Comparison of ENCODE assay signal across 20 cellular contexts in genomic region chr5:55918097-55919035, GRCh38.
DNase-seq lines count a peak whose midpoint lies in the region; ATAC-seq and TF ChIP-seq lines count a peak whose summit lies in the region.
"Had no signal": no experiment of that assay in that cellular context is flagged by ENCODE, and none has a peak within 500 bp of the region (broad histone marks: within the 10 kb centered on the region; RNA-seq: fewer than 3 reads in every experiment).

No MANE protein-coding gene starts in this region.

- intact Hi-C loops in activated CD4-positive, alpha-beta memory T cell treated with anti-CD3 and anti-CD28 coated beads for 36 hours (cut with micrococcal nuclease) = loop anchor here (5.0 kb wide), 1 partner anchor 51 kb away; no protein-coding TSS in a partner anchor
- intact Hi-C loops in HCT116 (cut with micrococcal nuclease) (no loop called here), PC-3 (cut with micrococcal nuclease) (no loop called here)

- TF ChIP-seq CTCF in HCT116 (IDR thresholded peaks at IDR 0.05 in 2 of 3, conservative IDR thresholded peaks at IDR 0.05 in 1 of 3; ENCODE audit: borderline replicate concordance in 1 of 3, insufficient read depth in 1 of 3, low read depth in 2 of 3, low read length in 2 of 3) (no peak), endodermal cell (conservative IDR thresholded peaks at IDR 0.05) (peak; percentile 33), MM.1S (IDR thresholded peaks at IDR 0.05; ENCODE audit: low read length) (no peak), PC-3 (conservative IDR thresholded peaks at IDR 0.05; ENCODE audit: low read depth, low read length) (no peak)

- no peaks in the 10 kb centered on the region for H3K27me3 Mint-ChIP-seq in activated CD4-positive, alpha-beta memory T cell treated with anti-CD3 and anti-CD28 coated beads for 36 hours
- no peaks in the 10 kb centered on the region for H3K27me3 Mint-ChIP-seq in activated CD4-positive, alpha-beta memory T cell treated with anti-CD3 and anti-CD28 coated beads, Interleukin-2, amount 10 ng/mL, durations not matched to agents 7 days and 5 days
- H3K27me3 Mint-ChIP-seq in endodermal cell (ENCODE audit: insufficient read depth) = no peaks in the 10 kb centered on the region

- H3K79me2 ChIP-seq in HCT116 (ENCODE audit: insufficient read depth, low read length) = no peaks in the 10 kb centered on the region
- H3K79me2 ChIP-seq in MM.1S (ENCODE audit: low read length) = no peaks in the 10 kb centered on the region
- no peaks in the 10 kb centered on the region for H3K79me2 ChIP-seq in PC-3 (ENCODE audit: low read length)

- no peak overlapping the region for H3K4me3 Mint-ChIP-seq in activated CD4-positive, alpha-beta memory T cell treated with anti-CD3 and anti-CD28 coated beads for 36 hours
- H3K4me3 Mint-ChIP-seq in activated CD4-positive, alpha-beta memory T cell treated with anti-CD3 and anti-CD28 coated beads, Interleukin-2, amount 10 ng/mL, durations not matched to agents 7 days and 5 days = no peak overlapping the region
- no peak overlapping the region for H3K4me3 Mint-ChIP-seq in endodermal cell
- H3K4me3 Mint-ChIP-seq: HFFc6; IgD-negative memory B cell; immature natural killer cell; T-helper 1 cell treated with Interleukin-12 subunit alpha and Interleukin-12 subunit beta and Interleukin-4 antibody, amounts not matched to agents 30 μg/mL and 1 μg/mL, for 36 hours had no signal

- H4K8ac ChIP-seq in neuronal stem cell (ENCODE audit: low read depth, low read length) = no peak overlapping the region

- no peak overlapping the region for H3K4ac ChIP-seq in neuronal stem cell (ENCODE audit: low read length)

- H2AFZ ChIP-seq in HCT116 (ENCODE audit: low read depth, low read length, poor library complexity, severe bottlenecking) (no peak overlapping the region), neuronal stem cell (ENCODE audit: low read length) (no peak overlapping the region), MM.1S (ENCODE audit: low read length) (no peak overlapping the region), PC-3 (ENCODE audit: low read length) (no peak overlapping the region)

- H3K4me3 ChIP-seq in HCT116 (replicated peaks in 1 of 2; ENCODE audit: low read depth in 1 of 2, low read length in 2 of 2) = no peak overlapping the region
- H3K4me3 ChIP-seq in endodermal cell (ENCODE audit: low read length) = no peak overlapping the region
- no peak overlapping the region for H3K4me3 ChIP-seq in neuronal stem cell (ENCODE audit: low read length in 2 of 2)
- no peak overlapping the region for H3K4me3 ChIP-seq in MM.1S (ENCODE audit: low read length)
- no peak overlapping the region for H3K4me3 ChIP-seq in PC-3 (ENCODE audit: low read length)
- H3K4me3 ChIP-seq: skin epidermis had no signal

- H2BK5ac ChIP-seq in neuronal stem cell (ENCODE audit: low read length) = peak overlapping the region; percentile 32

- H3K4me2 ChIP-seq in HCT116 (ENCODE audit: low read length) = no peak overlapping the region
- no peak overlapping the region for H3K4me2 ChIP-seq in neuronal stem cell (ENCODE audit: insufficient read depth, low read length, poor library complexity, severe bottlenecking)
- no peak overlapping the region for H3K4me2 ChIP-seq in MM.1S (ENCODE audit: low read depth, low read length)
- no peak overlapping the region for H3K4me2 ChIP-seq in PC-3 (ENCODE audit: low read length)

- no peaks in the 10 kb centered on the region for H3K36me3 ChIP-seq in HCT116 (ENCODE audit: control insufficient read depth in 1 of 2, insufficient read depth in 2 of 2, low read length in 2 of 2)
- no peaks in the 10 kb centered on the region for H3K36me3 ChIP-seq in endodermal cell (ENCODE audit: control insufficient read depth, insufficient read depth, low read length)
- no peaks in the 10 kb centered on the region for H3K36me3 ChIP-seq in neuronal stem cell (replicated peaks in 1 of 2; ENCODE audit: control insufficient read depth in 2 of 2, insufficient read depth in 2 of 2, low read length in 2 of 2)
- no peaks in the 10 kb centered on the region for H3K36me3 ChIP-seq in MM.1S (replicated peaks; ENCODE audit: insufficient read depth, low read length)
- no peaks in the 10 kb centered on the region for H3K36me3 ChIP-seq in PC-3 (ENCODE audit: low read depth, low read length)

- RAD21 ChIA-PET in HCT116 (lab: Charles Lee; ENCODE audit: low non-redundant PET in 1 of 2, low total read pairs in 2 of 2, uncharacterized antibody in 2 of 2, unreplicated experiment in 2 of 2) = no interaction called here

- H3K23ac ChIP-seq in neuronal stem cell (ENCODE audit: low read depth, low read length, poor library complexity) = no peak overlapping the region

- no peak for TF ChIP-seq POLR2A in HCT116 (IDR thresholded peaks at IDR 0.05; ENCODE audit: borderline replicate concordance, extremely low read depth, insufficient read depth, insufficient read length)

- no peak overlapping the region for H2BK15ac ChIP-seq in neuronal stem cell (ENCODE audit: low read length)

- TF ChIP-seq RAD21 in HCT116 (IDR thresholded peaks at IDR 0.05; ENCODE audit: low read depth) = no peak

- H3K14ac ChIP-seq in neuronal stem cell (ENCODE audit: low read length) = no peak overlapping the region

- H3K36me3 Mint-ChIP-seq in activated CD4-positive, alpha-beta memory T cell treated with anti-CD3 and anti-CD28 coated beads for 36 hours = no peaks in the 10 kb centered on the region
- H3K36me3 Mint-ChIP-seq in activated CD4-positive, alpha-beta memory T cell treated with anti-CD3 and anti-CD28 coated beads, Interleukin-2, amount 10 ng/mL, durations not matched to agents 7 days and 5 days (ENCODE audit: low read depth) = no peaks in the 10 kb centered on the region
- no peaks in the 10 kb centered on the region for H3K36me3 Mint-ChIP-seq in endodermal cell (ENCODE audit: low read depth)
- H3K36me3 Mint-ChIP-seq: IgD-negative memory B cell had no signal

- H3K27ac ChIP-seq in HCT116 (ENCODE audit: low read depth, low read length) (no peak overlapping the region), endodermal cell (ENCODE audit: low read depth, low read length) (no peak overlapping the region), neuronal stem cell (replicated peaks; ENCODE audit: low read length) (no peak overlapping the region), MM.1S (ENCODE audit: low read length) (no peak overlapping the region), PC-3 (ENCODE audit: low read length) (no peak overlapping the region)
- H3K27ac ChIP-seq: skin epidermis had no signal

- H3K9me2 ChIP-seq in HCT116 (ENCODE audit: insufficient read depth) (no peaks in the 10 kb centered on the region), MM.1S (replicated peaks; ENCODE audit: insufficient read depth, low read length) (no peaks in the 10 kb centered on the region), PC-3 (replicated peaks; ENCODE audit: low read length) (no peaks in the 10 kb centered on the region)

- H4K20me1 ChIP-seq in HCT116 (ENCODE audit: insufficient read depth) (no peaks in the 10 kb centered on the region), MM.1S (ENCODE audit: insufficient read depth, low read length) (no peaks in the 10 kb centered on the region), PC-3 (ENCODE audit: low read length) (no peaks in the 10 kb centered on the region)

- no peaks in the 10 kb centered on the region for H3F3A ChIP-seq in MM.1S (ENCODE audit: insufficient read depth, low read length)
- no peaks in the 10 kb centered on the region for H3F3A ChIP-seq in PC-3 (ENCODE audit: low read length, unreplicated experiment)

- peaks cover 22% of the 10 kb centered on the region for H3K4me1 Mint-ChIP-seq in activated CD4-positive, alpha-beta memory T cell treated with anti-CD3 and anti-CD28 coated beads for 36 hours (ENCODE audit: low read depth)
- peaks cover 27% of the 10 kb centered on the region for H3K4me1 Mint-ChIP-seq in activated CD4-positive, alpha-beta memory T cell treated with anti-CD3 and anti-CD28 coated beads, Interleukin-2, amount 10 ng/mL, durations not matched to agents 7 days and 5 days
- H3K4me1 Mint-ChIP-seq in endodermal cell = peaks cover 9% of the 10 kb centered on the region

- H3K4me1 ChIP-seq in HCT116 (ENCODE audit: control insufficient read depth in 1 of 2, insufficient read depth in 2 of 2, low read length in 2 of 2) (0 out of 4 replicates have a peak, but pooled peaks cover 0 to 3% of the 10 kb centered on the region in 2 experiments), endodermal cell (ENCODE audit: control insufficient read depth, insufficient read depth, low read length) (peaks cover 5% of the 10 kb centered on the region), neuronal stem cell (ENCODE audit: control insufficient read depth in 2 of 2, insufficient read depth in 1 of 2, low read depth in 1 of 2, low read length in 2 of 2) (peaks cover 9 to 11% of the 10 kb centered on the region in 2 donors), MM.1S (ENCODE audit: low read length) (peaks cover 13% of the 10 kb centered on the region), PC-3 (ENCODE audit: insufficient read depth, low read length) (peaks cover 11% of the 10 kb centered on the region; the same call in 1 of the 2 replicates)

- no peaks in the 10 kb centered on the region for H3K27me3 ChIP-seq in HCT116 (ENCODE audit: insufficient read depth, low read length)
- H3K27me3 ChIP-seq in endodermal cell (ENCODE audit: control insufficient read depth, insufficient read depth, low read length, poor library complexity, severe bottlenecking) = no peaks in the 10 kb centered on the region
- peaks cover 0 to 7% (median 0%) of the 10 kb centered on the region in 3 experiments for H3K27me3 ChIP-seq in neuronal stem cell (ENCODE audit: control insufficient read depth in 3 of 3, insufficient read depth in 3 of 3, low read depth in 1 of 3, low read length in 3 of 3)
- H3K27me3 ChIP-seq in MM.1S (replicated peaks; ENCODE audit: insufficient read depth, low read length) = no peaks in the 10 kb centered on the region
- no peaks in the 10 kb centered on the region for H3K27me3 ChIP-seq in PC-3 (ENCODE audit: low read length)

- H3K9me3 ChIP-seq in HCT116 (ENCODE audit: control insufficient read depth in 1 of 2, insufficient read depth in 1 of 2, low read depth in 1 of 2, low read length in 2 of 2) = no peaks in the 10 kb centered on the region
- no peaks in the 10 kb centered on the region for H3K9me3 ChIP-seq in endodermal cell (ENCODE audit: control insufficient read depth, low read length)
- no peaks in the 10 kb centered on the region for H3K9me3 ChIP-seq in neuronal stem cell (replicated peaks in 1 of 2; ENCODE audit: control insufficient read depth in 2 of 2, insufficient read depth in 1 of 2, low read depth in 1 of 2, low read length in 2 of 2)
- H3K9me3 ChIP-seq in MM.1S (replicated peaks; ENCODE audit: insufficient read depth, low read length) = no peaks in the 10 kb centered on the region
- H3K9me3 ChIP-seq in PC-3 (ENCODE audit: low read length) = no peaks in the 10 kb centered on the region

- DNase-seq in activated CD4-positive, alpha-beta memory T cell treated with anti-CD3 and anti-CD28 coated beads for 36 hours = peak; percentile 34
- no peak for DNase-seq in activated CD4-positive, alpha-beta memory T cell treated with anti-CD3 and anti-CD28 coated beads, Interleukin-2, amount 10 ng/mL, durations not matched to agents 7 days and 5 days
- DNase-seq in HCT116 (ENCODE audit: low read depth, low spot score) = no peak
- DNase-seq in endodermal cell = peak; percentile 59
- no peak for DNase-seq in neuronal stem cell (ENCODE audit: low spot score)
- DNase-seq in NCI-H2029 (lab: John Stamatoyannopoulos, UW) = no peak
- DNase-seq in MM.1S = no peak
- no peak for DNase-seq in PC-3
- DNase-seq: activated effector memory CD4-positive, alpha-beta T cell treated with anti-CD3 and anti-CD28 coated beads, Interleukin-2, amount 50 U/mL, for 16 hours; cortex of kidney; erythroblast; glutamatergic neuron; HFFc6; immature natural killer cell; NCI-H1048; NCI-H774; stimulated activated naive CD4-positive, alpha-beta T cell had no signal

- no peaks in the 10 kb centered on the region for H3K9me3 Mint-ChIP-seq in activated CD4-positive, alpha-beta memory T cell treated with anti-CD3 and anti-CD28 coated beads for 36 hours
- H3K9me3 Mint-ChIP-seq in activated CD4-positive, alpha-beta memory T cell treated with anti-CD3 and anti-CD28 coated beads, Interleukin-2, amount 10 ng/mL, durations not matched to agents 7 days and 5 days = no peaks in the 10 kb centered on the region
- H3K9me3 Mint-ChIP-seq in endodermal cell = no peaks in the 10 kb centered on the region
- H3K9me3 Mint-ChIP-seq: HFFc6; IgD-negative memory B cell; immature natural killer cell; T-helper 1 cell treated with Interleukin-12 subunit alpha and Interleukin-12 subunit beta and Interleukin-4 antibody, amounts not matched to agents 30 μg/mL and 1 μg/mL, for 36 hours had no signal

- CTCF ChIA-PET in activated CD4-positive, alpha-beta memory T cell treated with anti-CD3 and anti-CD28 coated beads for 36 hours (lab: Charles Lee) = no interaction called here
- CTCF ChIA-PET in activated CD4-positive, alpha-beta memory T cell treated with anti-CD3 and anti-CD28 coated beads, Interleukin-2, amount 10 ng/mL, durations not matched to agents 7 days and 5 days (lab: Charles Lee) = no interaction called here
- CTCF ChIA-PET in HCT116 (lab: Charles Lee) = no interaction called here
- CTCF ChIA-PET in PC-3 (lab: Charles Lee) = no interaction called here

- H3K27ac Mint-ChIP-seq in activated CD4-positive, alpha-beta memory T cell treated with anti-CD3 and anti-CD28 coated beads for 36 hours = no peak overlapping the region
- no peak overlapping the region for H3K27ac Mint-ChIP-seq in activated CD4-positive, alpha-beta memory T cell treated with anti-CD3 and anti-CD28 coated beads, Interleukin-2, amount 10 ng/mL, durations not matched to agents 7 days and 5 days
- no peak overlapping the region for H3K27ac Mint-ChIP-seq in endodermal cell
- H3K27ac Mint-ChIP-seq: HFFc6, IgD-negative memory B cell, immature natural killer cell had no signal

- ATAC-seq in HCT116 = 0 out of 2 replicates have a peak, but pooled peaks have one; percentile 49
- ATAC-seq in PC-3 = no peak

- H4K91ac ChIP-seq in neuronal stem cell (ENCODE audit: low read depth, low read length, poor library complexity) = no peak overlapping the region

- POLR2A ChIA-PET in activated CD4-positive, alpha-beta memory T cell treated with anti-CD3 and anti-CD28 coated beads for 36 hours (lab: Charles Lee) = no interaction called here
- POLR2A ChIA-PET in activated CD4-positive, alpha-beta memory T cell treated with anti-CD3 and anti-CD28 coated beads, Interleukin-2, amount 10 ng/mL, durations not matched to agents 7 days and 5 days (lab: Charles Lee) = no interaction called here
- POLR2A ChIA-PET in HCT116 (lab: Charles Lee) (no interaction called here), PC-3 (lab: Charles Lee; ENCODE audit: unreplicated experiment) (no interaction called here)

- 93 to 96% methylated on average over 15 to 17 of the region's 17 CpGs for whole genome bisulfite sequencing in endodermal cell (ENCODE audit: insufficient coverage in 1 of 2, insufficient read length in 1 of 2), 2 experiments
- no CpG with 5 or more reads among the region's 17 CpGs for WGBS in neuronal stem cell (ENCODE audit: extremely low coverage in 2 of 2, insufficient read length in 2 of 2, insufficient replicate concordance in 1 of 2), 2 donors

- H3K79me1 ChIP-seq in neuronal stem cell (ENCODE audit: low read depth, low read length) = no peaks in the 10 kb centered on the region

- H2BK120ac ChIP-seq in neuronal stem cell (ENCODE audit: low read depth, low read length) = no peak overlapping the region

- H2BK12ac ChIP-seq in neuronal stem cell (ENCODE audit: low read length) = no peak overlapping the region

- H3K18ac ChIP-seq in neuronal stem cell (ENCODE audit: low read length) = no peak overlapping the region

- no TSS peak for BruUV-seq in HCT116 (replicated peaks; lab: Mats Ljungman, UMichigan)
- BruUV-seq in PC-3 (replicated peaks; lab: Mats Ljungman, UMichigan) = no TSS peak

- peak overlapping the region; percentile 76 for H2AK5ac ChIP-seq in neuronal stem cell (ENCODE audit: low read depth, low read length)

- H3K9ac ChIP-seq in HCT116 (ENCODE audit: low read length) (no peak overlapping the region), endodermal cell (ENCODE audit: extremely low read depth, low read length, poor library complexity, severe bottlenecking) (no peak overlapping the region), neuronal stem cell (ENCODE audit: low read depth, low read length, poor library complexity) (no peak overlapping the region), MM.1S (ENCODE audit: low read length) (no peak overlapping the region), PC-3 (ENCODE audit: low read length) (no peak overlapping the region)

Comparison
In these comparisons a context has a peak if more than half of its experiments do, and no peak if none do; other contexts are left out.
1. DNase-seq: peak in activated CD4-positive, alpha-beta memory T cell treated with anti-CD3 and anti-CD28 coated beads for 36 hours (single experiment) and endodermal cell (single experiment); none in activated CD4-positive, alpha-beta memory T cell treated with anti-CD3 and anti-CD28 coated beads, Interleukin-2, amount 10 ng/mL, durations not matched to agents 7 days and 5 days (single experiment), HCT116 (single experiment), neuronal stem cell (single experiment), NCI-H2029 (single experiment), MM.1S (single experiment) and PC-3 (single experiment).